Comparison of ENCODE assay signal across 1 cellular context in genomic region chr7:5607958-5608656, GRCh38.
A peak's percentile ranks its signal among the peaks of the same experiment; 100 is the strongest.
TF ChIP-seq lines count a peak whose summit lies in the region.

No MANE protein-coding gene starts in this region.

TF ChIP-seq in H1, 55 proteins besides CTCF, POLR2A, EP300 and RAD21 (continued from another document):
- TF ChIP-seq KDM5A (IDR thresholded peaks at IDR 0.05; ENCODE audit: low read length) (no peak), RBBP5 (IDR thresholded peaks at IDR 0.05; ENCODE audit: borderline replicate concordance, low read depth, low read length) (0 out of 2 replicates have a peak, but pooled peaks have one; percentile 29), ASH2L (IDR thresholded peaks at IDR 0.05; ENCODE audit: low read length) (no peak), HDAC2 (IDR thresholded peaks at IDR 0.05; ENCODE audit: borderline replicate concordance in 1 of 2, low read depth in 2 of 2, low read length in 2 of 2) (no peak), JUN (IDR thresholded peaks at IDR 0.05; ENCODE audit: low read depth, low read length) (no peak), USF2 (IDR thresholded peaks at IDR 0.05; ENCODE audit: low read length) (peak; percentile 17; the same call in 1 of the 2 replicates), ATF3 (IDR thresholded peaks at IDR 0.05; ENCODE audit: insufficient read depth, low read depth, low read length) (no peak), JUND (IDR thresholded peaks at IDR 0.05; ENCODE audit: low read length) (no peak), PHF8 (conservative IDR thresholded peaks at IDR 0.05; ENCODE audit: low read depth, low read length) (no peak), MAFK (IDR thresholded peaks at IDR 0.05; ENCODE audit: low read depth, low read length) (no peak), MAX (IDR thresholded peaks at IDR 0.05) (peak; percentile 79), CHD7 (IDR thresholded peaks at IDR 0.05; ENCODE audit: insufficient replicate concordance, low read length) (no peak), SIRT6 (IDR thresholded peaks at IDR 0.05; ENCODE audit: low read length) (no peak), RFX5 (IDR thresholded peaks at IDR 0.05; ENCODE audit: borderline replicate concordance, low read depth, low read length) (no peak), TCF12 (IDR thresholded peaks at IDR 0.05; ENCODE audit: low read depth, low read length) (no peak), SP2 (IDR thresholded peaks at IDR 0.05; ENCODE audit: low read length) (no peak), TEAD4 (IDR thresholded peaks at IDR 0.05; ENCODE audit: low read depth, low read length) (peak; percentile 49; the same call in 1 of the 2 replicates), TBP (IDR thresholded peaks at IDR 0.05; ENCODE audit: low read depth, low read length) (no peak), YY1 (IDR thresholded peaks at IDR 0.05; ENCODE audit: low read depth, low read length) (no peak), ZNF274 (IDR thresholded peaks at IDR 0.05; ENCODE audit: borderline replicate concordance, extremely low read depth, low read length) (no peak), SP4 (IDR thresholded peaks at IDR 0.05; ENCODE audit: low read length) (no peak), SIX5 (IDR thresholded peaks at IDR 0.05; ENCODE audit: low read depth, low read length) (no peak), E2F6 (IDR thresholded peaks at IDR 0.05) (peak; percentile 71; the same call in 1 of the 2 replicates)
